In genomic region chr2:76613330-76613729, GRCh38 we compare ENCODE assay signal across 1 cellular context.
TF ChIP-seq lines count a peak whose summit lies in the region.

No MANE protein-coding gene starts in this region.

TF ChIP-seq in H1, 55 proteins besides CTCF, POLR2A, EP300 and RAD21:
- TF ChIP-seq TCF12 (IDR thresholded peaks at IDR 0.05; ENCODE audit: low read depth, low read length) (peak; percentile 57; the same call in 1 of the 2 replicates), MAFK (IDR thresholded peaks at IDR 0.05; ENCODE audit: low read depth, low read length) (no peak), BCL11A (IDR thresholded peaks at IDR 0.05; ENCODE audit: low read depth in 2 of 2, low read length in 2 of 2) (peak in 1 of 2 experiments; percentile 5), SAP30 (IDR thresholded peaks at IDR 0.05; ENCODE audit: insufficient read depth, insufficient replicate concordance, low read length) (no peak)
TF ChIP-seq in H1: peak in this region for 2.
